In the genomic region with DNA sequence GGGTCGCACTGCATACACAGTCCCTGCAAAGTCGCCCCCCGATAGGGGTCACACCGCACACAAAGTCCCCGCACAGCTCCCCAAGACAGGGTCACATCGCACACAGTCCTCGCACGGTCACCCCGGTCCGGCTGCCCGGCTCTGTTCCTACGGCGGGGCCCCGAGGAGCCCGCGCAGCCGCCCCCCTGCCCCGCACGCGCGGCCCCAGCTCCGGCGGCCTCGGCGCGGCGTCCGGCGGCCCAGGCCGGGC, we compare ENCODE assay signal across 1 cellular context.
TF ChIP-seq lines count a peak whose summit lies in the region.

No MANE protein-coding gene starts in this region.

TF ChIP-seq in HCT116, 20 proteins besides CTCF, POLR2A, EP300 and RAD21 (continued from another document):
- TF ChIP-seq, protein P1, sequence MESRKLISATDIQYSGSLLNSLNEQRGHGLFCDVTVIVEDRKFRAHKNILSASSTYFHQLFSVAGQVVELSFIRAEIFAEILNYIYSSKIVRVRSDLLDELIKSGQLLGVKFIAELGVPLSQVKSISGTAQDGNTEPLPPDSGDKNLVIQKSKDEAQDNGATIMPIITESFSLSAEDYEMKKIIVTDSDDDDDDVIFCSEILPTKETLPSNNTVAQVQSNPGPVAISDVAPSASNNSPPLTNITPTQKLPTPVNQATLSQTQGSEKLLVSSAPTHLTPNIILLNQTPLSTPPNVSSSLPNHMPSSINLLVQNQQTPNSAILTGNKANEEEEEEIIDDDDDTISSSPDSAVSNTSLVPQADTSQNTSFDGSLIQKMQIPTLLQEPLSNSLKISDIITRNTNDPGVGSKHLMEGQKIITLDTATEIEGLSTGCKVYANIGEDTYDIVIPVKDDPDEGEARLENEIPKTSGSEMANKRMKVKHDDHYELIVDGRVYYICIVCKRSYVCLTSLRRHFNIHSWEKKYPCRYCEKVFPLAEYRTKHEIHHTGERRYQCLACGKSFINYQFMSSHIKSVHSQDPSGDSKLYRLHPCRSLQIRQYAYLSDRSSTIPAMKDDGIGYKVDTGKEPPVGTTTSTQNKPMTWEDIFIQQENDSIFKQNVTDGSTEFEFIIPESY (IDR thresholded peaks at IDR 0.05; ENCODE audit: extremely low read depth, insufficient replicate concordance, low read length): no peak
- TF ChIP-seq ZFX (IDR thresholded peaks at IDR 0.05) (no peak), ZNF274 (IDR thresholded peaks at IDR 0.05; ENCODE audit: low read depth, low read length) (no peak)
